In genomic region chr16:50035468-50035992, GRCh38 we compare ENCODE assay signal across 16 cellular contexts. TPM values are rescaled to one million over a fixed set of nuclear protein-coding genes. Genes with fewer than 3 reads are reported as not detected.
DNase-seq lines count a peak whose midpoint lies in the region; ATAC-seq and TF ChIP-seq lines count a peak whose summit lies in the region.
"Had no signal": no experiment of that assay in that cellular context is flagged by ENCODE, and none has a peak within 500 bp of the region (broad histone marks: within the 10 kb centered on the region; RNA-seq: fewer than 3 reads in every experiment).

No MANE protein-coding gene starts in this region.

- H3K56ac ChIP-seq in IMR-90 (ENCODE audit: extremely low read depth, insufficient read depth, low read length) = no peak overlapping the region

- ATAC-seq in IMR-90 (ENCODE audit: low read depth) (no peak), HG03460 (IDR thresholded peaks at IDR 0.05; ENCODE audit: unreplicated experiment) (no peak), GM19452 (IDR thresholded peaks at IDR 0.05; ENCODE audit: unreplicated experiment) (no peak), GM18520 (IDR thresholded peaks at IDR 0.05; ENCODE audit: unreplicated experiment) (no peak)
- ATAC-seq: PC-3 had no signal

- no peak overlapping the region for H3K4me2 ChIP-seq in IMR-90 (ENCODE audit: low read depth, low read length)
- H3K4me2 ChIP-seq: SK-N-SH had no signal

- H2BK20ac ChIP-seq in IMR-90 (ENCODE audit: low read depth, low read length) = no peak overlapping the region

- no peak overlapping the region for H4K91ac ChIP-seq in IMR-90 (ENCODE audit: insufficient read depth, low read depth, low read length)

- H3K36me3 ChIP-seq in IMR-90 (ENCODE audit: control insufficient read depth, insufficient read depth, low read length) (peaks cover 13% of the 10 kb centered on the region), colonic mucosa (no peaks in the 10 kb centered on the region)

- H3K4me3 ChIP-seq in IMR-90 (ENCODE audit: insufficient read depth, low read depth, low read length) = no peak overlapping the region
- H3K4me3 ChIP-seq in colonic mucosa = no peak overlapping the region

- no peak overlapping the region for H4K8ac ChIP-seq in IMR-90 (ENCODE audit: low read depth in 2 of 2, low read length in 2 of 2)

- intact Hi-C loops in IMR-90 (cut with micrococcal nuclease) = no loop called here
- intact Hi-C loops in colonic mucosa (cut with DNase I) = no loop called here

- no peaks in the 10 kb centered on the region for H4K20me1 ChIP-seq in IMR-90 (ENCODE audit: insufficient read depth, low read length)

- H2BK15ac ChIP-seq in IMR-90 (ENCODE audit: low read depth, low read length) = no peak overlapping the region

- no peak overlapping the region for H3K14ac ChIP-seq in IMR-90 (replicated peaks; ENCODE audit: low read depth, low read length)

- TF ChIP-seq POLR2A in IMR-90 (IDR thresholded peaks at IDR 0.05; ENCODE audit: low read depth, low read length) = no peak

- DNase-seq in COLO668 (lab: John Stamatoyannopoulos, UW; ENCODE audit: unreplicated experiment) = peak; percentile 25
- no peak for DNase-seq in IMR-90
- peak; percentile 36 for DNase-seq in colonic mucosa
- peak; percentile 35 for DNase-seq in mucosa of gallbladder (ENCODE audit: low spot score)
- no peak for DNase-seq in hypothalamus (lab: John Stamatoyannopoulos, UW)
- DNase-seq: ACHN; CD4-positive, alpha-beta T cell; H7; NCI-H1048; NCI-H146; NCI-H2227 treated with DMSO at 0.1 percent for 48 hours; PC-3; SK-N-SH had no signal

- H4K5ac ChIP-seq in IMR-90 (ENCODE audit: low read depth, low read length) = no peak overlapping the region

- H3K9ac ChIP-seq in IMR-90 (ENCODE audit: low read depth, low read length) (no peak overlapping the region), colonic mucosa (ENCODE audit: low read depth in 2 of 2, low read length in 2 of 2) (no peak overlapping the region)
- H3K9ac ChIP-seq: SK-N-SH had no signal

- H3K4ac ChIP-seq in IMR-90 (ENCODE audit: low read depth, low read length) = no peak overlapping the region

- TF ChIP-seq RAD21 in IMR-90 (IDR thresholded peaks at IDR 0.05; ENCODE audit: low read length) = no peak

- H3K9me3 ChIP-seq in IMR-90 (ENCODE audit: control insufficient read depth, insufficient read depth, low read length) = no peaks in the 10 kb centered on the region
- H3K9me3 ChIP-seq in colonic mucosa = no peaks in the 10 kb centered on the region
- H3K9me3 ChIP-seq: SK-N-SH had no signal

- TF ChIP-seq CTCF in IMR-90 (conservative IDR thresholded peaks at IDR 0.05; ENCODE audit: low read depth, low read length) (no peak), colonic mucosa (IDR thresholded peaks at IDR 0.05) (no peak)

- dilution Hi-C loops in IMR-90 (cut with HindIII; ENCODE audit: low sequenced_read_pairs, unreplicated experiment) = no loop called here

- H3K79me1 ChIP-seq in IMR-90 (ENCODE audit: low read depth in 1 of 2, low read length in 2 of 2) = peaks cover 0 to 13% of the 10 kb centered on the region in 2 experiments; a peak in 2 of 4 replicates

- no peaks in the 10 kb centered on the region for H3K4me1 ChIP-seq in IMR-90 (ENCODE audit: control insufficient read depth, insufficient read depth, low read length)
- peaks cover 5% of the 10 kb centered on the region for H3K4me1 ChIP-seq in colonic mucosa

- CTCF ChIA-PET in IMR-90 (lab: Yijun Ruan, JAX) = interaction anchor here (0.8 kb wide), 1 partner anchor 24 kb away, joined by 3 read pairs; no protein-coding TSS in a partner anchor

- no peak overlapping the region for H2AFZ ChIP-seq in IMR-90 (replicated peaks; ENCODE audit: low read length, poor library complexity)

- no peaks in the 10 kb centered on the region; the same call in 1 of the 2 replicates for H3K9me1 ChIP-seq in IMR-90 (ENCODE audit: insufficient read depth, low read length)

- no peak overlapping the region for H2BK5ac ChIP-seq in IMR-90 (ENCODE audit: low read depth, low read length, poor library complexity, severe bottlenecking)

- no peak overlapping the region for H3K27ac ChIP-seq in IMR-90 (ENCODE audit: insufficient read depth, low read length)
- H3K27ac ChIP-seq in colonic mucosa = peak overlapping the region; percentile 43

- no peak overlapping the region for H2AK5ac ChIP-seq in IMR-90 (ENCODE audit: low read depth, low read length)

- in situ Hi-C loops in IMR-90 (cut with MboI; ENCODE audit: low sequenced_read_pairs) = no loop called here

- POLR2A ChIA-PET in IMR-90 (lab: Charles Lee; ENCODE audit: unreplicated experiment) = no interaction called here

- H3K27me3 ChIP-seq in IMR-90 (ENCODE audit: control insufficient read depth, insufficient read depth, low read length) (no peaks in the 10 kb centered on the region), colonic mucosa (no peaks in the 10 kb centered on the region)

- WGBS in IMR-90 (ENCODE audit: extremely low coverage in 2 of 2, insufficient read length in 1 of 2), 2 experiments = 80% methylated on average over 1 of the region's 3 CpGs; no CpG with 5 or more reads in 1 of the 2 experiments

- no peak overlapping the region for H2AK9ac ChIP-seq in IMR-90 (replicated peaks; ENCODE audit: low read depth, low read length, poor library complexity)

- no peak overlapping the region for H3K18ac ChIP-seq in IMR-90 (ENCODE audit: low read depth, low read length)

- BruUV-seq in IMR-90 (replicated peaks; lab: Mats Ljungman, UMichigan) = TSS peak; percentile 80

- no peak overlapping the region for H3K23ac ChIP-seq in IMR-90 (ENCODE audit: low read depth, low read length)

- no peak overlapping the region for H2BK120ac ChIP-seq in IMR-90 (ENCODE audit: low read depth, low read length)

TF ChIP-seq in IMR-90, 13 proteins besides CTCF, POLR2A, EP300 and RAD21:
- no peak for TF ChIP-seq CHD1 (IDR thresholded peaks at IDR 0.05; ENCODE audit: low read depth, low read length)
- TF ChIP-seq MAZ (IDR thresholded peaks at IDR 0.05; ENCODE audit: borderline replicate concordance, low read depth, low read length) = no peak
- no peak for TF ChIP-seq RCOR1 (IDR thresholded peaks at IDR 0.05; ENCODE audit: insufficient replicate concordance, low read length)
- TF ChIP-seq NFE2L2 (IDR thresholded peaks at IDR 0.05; ENCODE audit: low read depth, low read length) = no peak
- TF ChIP-seq RFX5 (IDR thresholded peaks at IDR 0.05; ENCODE audit: low read depth, low read length) = no peak

RNA-seq across cellular contexts. Expression of gene CNEP1R1, which starts 10.5 kb away (rescaled TPM):
- total RNA-seq in IMR-90 (2012; rRNA removed) (22.0 and 38.6 TPM in 2 replicates), colonic mucosa (10 to 100 TPM; 13.4 to 22.4 TPM), mucosa of gallbladder (15.7 TPM)
- 12.7 and 16.1 TPM in 2 replicates for polyA plus RNA-seq in IMR-90 (2012; rRNA removed)
- 3.1 and 6.5 TPM in 2 replicates for polyA plus RNA-seq in IMR-90 (2012; cell fraction: cytosol; rRNA removed)
- 6.0 and 23.6 TPM in 2 replicates for polyA plus RNA-seq in IMR-90 (2012; cell fraction: nucleus; rRNA removed; ENCODE audit: low replicate concordance)

RNA-seq across cellular contexts. Expression of gene HEATR3, which starts 30.2 kb away (rescaled TPM):
- total RNA-seq in IMR-90 (2012; rRNA removed) = 21.1 and 25.3 TPM in 2 replicates
- polyA plus RNA-seq in IMR-90 (2012; rRNA removed) = 7.9 and 9.4 TPM in 2 replicates
- polyA plus RNA-seq in IMR-90 (2012; cell fraction: cytosol; rRNA removed) = 4.0 and 4.6 TPM in 2 replicates
- 13.3 and 18.1 TPM in 2 replicates for polyA plus RNA-seq in IMR-90 (2012; cell fraction: nucleus; rRNA removed; ENCODE audit: low replicate concordance)
- total RNA-seq in colonic mucosa = 10 to 100 TPM; 18.1 to 26.9 TPM
- 17.7 TPM for total RNA-seq in mucosa of gallbladder

Comparison
In these comparisons a context has a peak if more than half of its experiments do, and no peak if none do; other contexts are left out.
1. DNase-seq: peak in COLO668 (single experiment), colonic mucosa (single experiment) and mucosa of gallbladder (single experiment); none in IMR-90 (single experiment) and hypothalamus (0 of 51).